18 cellular contexts compared by ENCODE assay signal in the genomic region with DNA sequence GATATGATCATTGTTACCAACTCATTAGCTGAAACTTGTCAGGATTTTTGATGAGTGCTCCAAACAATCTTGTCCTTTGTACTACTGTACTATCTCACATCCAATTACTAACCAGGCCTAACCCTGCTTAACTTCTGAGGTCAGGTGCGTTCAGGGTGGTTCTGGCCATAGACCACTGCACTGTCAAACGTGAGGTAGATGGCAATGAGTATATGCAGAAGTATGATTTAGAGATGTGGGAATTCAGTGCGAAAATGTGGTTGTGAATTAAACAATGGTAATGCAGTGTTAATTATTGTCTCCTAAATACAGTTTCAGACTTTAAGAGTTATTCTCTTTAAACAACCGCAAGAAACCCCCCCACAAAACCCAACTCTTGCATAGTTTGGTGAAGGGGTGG.
A peak's percentile ranks its signal among the peaks of the same experiment; 100 is the strongest.
DNase-seq lines count a peak whose midpoint lies in the region; ATAC-seq and TF ChIP-seq lines count a peak whose summit lies in the region.
"Had no signal": no experiment of that assay in that cellular context is flagged by ENCODE, and none has a peak within 500 bp of the region (broad histone marks: within the 10 kb centered on the region; RNA-seq: fewer than 3 reads in every experiment).

No MANE protein-coding gene starts in this region.

- DNase-seq in Caco-2 = no peak
- DNase-seq in naive thymus-derived CD4-positive, alpha-beta T cell = no peak
- DNase-seq in RWPE1 (ENCODE audit: low spot score) = no peak
- DNase-seq in body of pancreas = no peak
- no peak for DNase-seq in DMS79 treated with DMSO at 0.1 percent for 48 hours (lab: John Stamatoyannopoulos, UW)
- DNase-seq: BE2C; Calu3; CD8-positive, alpha-beta T cell; GDM1; NCI-H1092 treated with DMSO at 0.1 percent for 48 hours; NCI-H1436 treated with DMSO at 0.1 percent for 48 hours; NCI-H1930; NCI-H2227 treated with DMSO at 0.1 percent for 48 hours; NCI-H510A; NCI-H748 treated with DMSO at 0.1 percent for 48 hours had no signal

- peaks cover 0 to 17% (median 10%) of the 10 kb centered on the region in 11 experiments; a peak in 15 of 22 replicates for H3K9me3 ChIP-seq in BLaER1 treated with 17β-estradiol and CSF1 and Interleukin-3, amounts not matched to agents 10 nM and 100 nM (replicated peaks in 1 of 11)
- H3K9me3 ChIP-seq in Caco-2 (no peaks in the 10 kb centered on the region), KOPT-K1 (ENCODE audit: insufficient read depth, low read length, poor library complexity, severe bottlenecking) (no peaks in the 10 kb centered on the region), body of pancreas (no peaks in the 10 kb centered on the region)
- no peaks in the 10 kb centered on the region for H3K9me3 ChIP-seq in naive thymus-derived CD4-positive, alpha-beta T cell (ENCODE audit: control insufficient read depth in 2 of 3, low read length in 3 of 3)
- H3K9me3 ChIP-seq: BE2C had no signal

- peaks cover 61 to 79% (median 68%) of the 10 kb centered on the region in 10 experiments for H3K4me1 ChIP-seq in BLaER1 treated with 17β-estradiol and CSF1 and Interleukin-3, amounts not matched to agents 10 nM and 100 nM
- H3K4me1 ChIP-seq in Caco-2 (peaks cover 64% of the 10 kb centered on the region), body of pancreas (peaks cover 42% of the 10 kb centered on the region)
- peaks cover 0 to 79% of the 10 kb centered on the region in 2 donors for H3K4me1 ChIP-seq in naive thymus-derived CD4-positive, alpha-beta T cell (ENCODE audit: control insufficient read depth in 2 of 2, insufficient read depth in 2 of 2, low read length in 2 of 2)
- H3K4me1 ChIP-seq: BE2C had no signal

- H4K20me1 ChIP-seq in BLaER1 treated with 17β-estradiol and CSF1 and Interleukin-3, amounts not matched to agents 10 nM and 100 nM = no peaks in the 10 kb centered on the region

- peaks cover 6% of the 10 kb centered on the region for H3K36me3 Mint-ChIP-seq in Caco-2 (ENCODE audit: insufficient read depth, unreplicated experiment)
- H3K36me3 Mint-ChIP-seq in naive thymus-derived CD4-positive, alpha-beta T cell = peaks cover 0 to 19% (median 4%) of the 10 kb centered on the region in 5 donors
- H3K36me3 Mint-ChIP-seq: CD8-positive, alpha-beta T cell had no signal

- no peaks in the 10 kb centered on the region for H3K27me3 Mint-ChIP-seq in Caco-2 (ENCODE audit: insufficient read depth, unreplicated experiment)
- peaks cover 0 to 2% (median 0%) of the 10 kb centered on the region in 5 donors for H3K27me3 Mint-ChIP-seq in naive thymus-derived CD4-positive, alpha-beta T cell

- CTCF ChIA-PET in Caco-2 (lab: Charles Lee) (interaction anchor here (0.6 kb wide), 1 partner anchor 41 kb away, joined by 5 read pairs; no protein-coding TSS in a partner anchor), RWPE1 (lab: Yijun Ruan, JAX) (interaction anchor here (0.6 kb wide), 1 partner anchor 24 kb away, joined by 3 read pairs; no protein-coding TSS in a partner anchor)
- CTCF ChIA-PET in naive thymus-derived CD4-positive, alpha-beta T cell (lab: Charles Lee) = interaction anchor here (1.8 kb wide), 1 partner anchor 55 kb away, joined by 5 read pairs; no protein-coding TSS in a partner anchor

- WGBS in body of pancreas, 2 donors = 90 to 91% methylated on average over 4 of the region's 4 CpGs

- no peak overlapping the region for H3K9ac ChIP-seq in BLaER1 treated with 17β-estradiol and CSF1 and Interleukin-3, amounts not matched to agents 10 nM and 100 nM

- BruUV-seq in Caco-2 (replicated peaks; lab: Mats Ljungman, UMichigan) = no TSS peak

- no peaks in the 10 kb centered on the region for H3K27me3 ChIP-seq in BLaER1 treated with 17β-estradiol and CSF1 and Interleukin-3, amounts not matched to agents 10 nM and 100 nM
- H3K27me3 ChIP-seq in Caco-2 (replicated peaks; ENCODE audit: control insufficient read depth, insufficient read depth, low read length) (no peaks in the 10 kb centered on the region), body of pancreas (no peaks in the 10 kb centered on the region)
- no peaks in the 10 kb centered on the region for H3K27me3 ChIP-seq in naive thymus-derived CD4-positive, alpha-beta T cell (ENCODE audit: control insufficient read depth in 2 of 2, insufficient read depth in 2 of 2, low read length in 2 of 2)
- H3K27me3 ChIP-seq: BE2C had no signal

- H3K4me1 Mint-ChIP-seq in Caco-2 (ENCODE audit: low read depth, unreplicated experiment) = peaks cover 51% of the 10 kb centered on the region
- peaks cover 38 to 78% (median 71%) of the 10 kb centered on the region in 7 donors for H3K4me1 Mint-ChIP-seq in naive thymus-derived CD4-positive, alpha-beta T cell

- no peak for ATAC-seq in naive thymus-derived CD4-positive, alpha-beta T cell
- ATAC-seq in body of pancreas = no peak
- ATAC-seq: CD8-positive, alpha-beta T cell; Panc1 had no signal

- H3K27ac ChIP-seq in BLaER1 treated with 17β-estradiol and CSF1 and Interleukin-3, amounts not matched to agents 10 nM and 100 nM = peak overlapping the region in 9 of 11 experiments; percentile 34 to 67 (median 58); a peak in 11 of 22 replicates
- H3K27ac ChIP-seq in KOPT-K1 (ENCODE audit: low read depth, low read length, poor library complexity, severe bottlenecking) (peak overlapping the region; percentile 77), RWPE1 (no peak overlapping the region), body of pancreas (no peak overlapping the region)
- H3K27ac ChIP-seq in naive thymus-derived CD4-positive, alpha-beta T cell (ENCODE audit: low read depth, low read length) = peak overlapping the region; percentile 61

- 0 out of 22 replicates have a peak, but pooled peaks cover 0 to 4% (median 0%) of the 10 kb centered on the region in 11 experiments for H3K36me3 ChIP-seq in BLaER1 treated with 17β-estradiol and CSF1 and Interleukin-3, amounts not matched to agents 10 nM and 100 nM
- no peaks in the 10 kb centered on the region for H3K36me3 ChIP-seq in Caco-2 (ENCODE audit: control insufficient read depth, insufficient read depth, low read length)
- H3K36me3 ChIP-seq in KOPT-K1 (ENCODE audit: insufficient read depth, low read length) = no peaks in the 10 kb centered on the region
- no peaks in the 10 kb centered on the region for H3K36me3 ChIP-seq in naive thymus-derived CD4-positive, alpha-beta T cell (ENCODE audit: control insufficient read depth in 2 of 3, insufficient read depth in 3 of 3, low read length in 3 of 3)
- no peaks in the 10 kb centered on the region for H3K36me3 ChIP-seq in body of pancreas (replicated peaks in 1 of 2; ENCODE audit: insufficient read depth in 1 of 2, low read depth in 2 of 2)
- H3K36me3 ChIP-seq: BE2C had no signal

- intact Hi-C loops in Caco-2 (cut with micrococcal nuclease; ENCODE audit: unreplicated experiment) (loop anchor here (5.0 kb wide), 1 partner anchor 74 kb away; no protein-coding TSS in a partner anchor), body of pancreas (cut with DNase I) (no loop called here)
- intact Hi-C loops in naive thymus-derived CD4-positive, alpha-beta T cell (cut with micrococcal nuclease) = loop anchor here (5.0 kb wide), 2 partner anchors 74 to 1026 kb away; a partner anchor contains a TSS

- H3K4me2 ChIP-seq in BLaER1 treated with 17β-estradiol and CSF1 and Interleukin-3, amounts not matched to agents 10 nM and 100 nM = peak overlapping the region; percentile 63 to 88 (median 69); a peak in 21 of 22 replicates

- no peak overlapping the region for H3K4me3 Mint-ChIP-seq in Caco-2 (ENCODE audit: unreplicated experiment)
- peak overlapping the region in 7 of 10 donors; percentile 5 to 72 (median 57) for H3K4me3 Mint-ChIP-seq in naive thymus-derived CD4-positive, alpha-beta T cell
- H3K4me3 Mint-ChIP-seq: CD8-positive, alpha-beta T cell had no signal

- H3K9me3 Mint-ChIP-seq in Caco-2 (ENCODE audit: unreplicated experiment) = no peaks in the 10 kb centered on the region
- peaks cover 0 to 3% (median 0%) of the 10 kb centered on the region in 11 donors for H3K9me3 Mint-ChIP-seq in naive thymus-derived CD4-positive, alpha-beta T cell
- H3K9me3 Mint-ChIP-seq: CD8-positive, alpha-beta T cell had no signal

- TF ChIP-seq POLR2A in body of pancreas (IDR thresholded peaks at IDR 0.05) = no peak

- no peak for TF ChIP-seq CTCF in Caco-2 (IDR thresholded peaks at IDR 0.05; ENCODE audit: insufficient read depth in 1 of 2, low read depth in 1 of 2, low read length in 1 of 2, severe bottlenecking in 1 of 2, unreplicated experiment in 1 of 2)
- TF ChIP-seq CTCF in RWPE1 (conservative IDR thresholded peaks at IDR 0.05; ENCODE audit: low read depth) = no peak
- no peak for TF ChIP-seq CTCF in body of pancreas (IDR thresholded peaks at IDR 0.05)

- POLR2A ChIA-PET in Caco-2 (lab: Charles Lee) (no interaction called here), RWPE1 (lab: Yijun Ruan, JAX; ENCODE audit: low non-redundant PET) (no interaction called here)
- POLR2A ChIA-PET in naive thymus-derived CD4-positive, alpha-beta T cell (lab: Charles Lee) = interaction anchor here (1.0 to 5.8 kb wide), 9 partner anchors 9 to 152 kb away, joined by 3 to 80 read pairs (median 7); a partner anchor contains a TSS

- H3K27ac Mint-ChIP-seq in Caco-2 (ENCODE audit: unreplicated experiment) = peak overlapping the region; percentile 59
- H3K27ac Mint-ChIP-seq in naive thymus-derived CD4-positive, alpha-beta T cell = peak overlapping the region; percentile 23 to 97 (median 93)
- H3K27ac Mint-ChIP-seq: CD8-positive, alpha-beta T cell had no signal

- H3K4me3 ChIP-seq in BLaER1 treated with 17β-estradiol and CSF1 and Interleukin-3, amounts not matched to agents 10 nM and 100 nM = no peak overlapping the region; a peak in 1 of 20 replicates
- H3K4me3 ChIP-seq in Caco-2 (ENCODE audit: low read depth, low read length) (no peak overlapping the region), body of pancreas (no peak overlapping the region)
- no peak overlapping the region for H3K4me3 ChIP-seq in naive thymus-derived CD4-positive, alpha-beta T cell (ENCODE audit: low read length)

Comparison
In these comparisons a context has a peak if more than half of its experiments do, and no peak if none do; other contexts are left out.
1. H3K27ac ChIP-seq: peak in BLaER1 treated with 17β-estradiol and CSF1 and Interleukin-3, amounts not matched to agents 10 nM and 100 nM (9 of 11), KOPT-K1 (single experiment) and naive thymus-derived CD4-positive, alpha-beta T cell (single experiment); none in RWPE1 (single experiment) and body of pancreas (0 of 4).